In genomic region chr18:75896865-75897264, GRCh38 we compare ENCODE assay signal across 11 cellular contexts.
DNase-seq lines count a peak whose midpoint lies in the region; ATAC-seq and TF ChIP-seq lines count a peak whose summit lies in the region.
"Had no signal": no experiment of that assay in that cellular context is flagged by ENCODE, and none has a peak within 500 bp of the region (broad histone marks: within the 10 kb centered on the region; RNA-seq: fewer than 3 reads in every experiment).

No MANE protein-coding gene starts in this region.

- H3K36me3 ChIP-seq in left lung = no peaks in the 10 kb centered on the region
- H3K36me3 ChIP-seq: stomach had no signal

- DNase-seq in DMS53 (lab: John Stamatoyannopoulos, UW) = peak; percentile 63
- DNase-seq in NCI-H1417 (lab: John Stamatoyannopoulos, UW) = peak; percentile 30 to 93 (median 70)
- DNase-seq in SW480 (ENCODE audit: low spot score) = peak; percentile 4
- DNase-seq in left lung = no peak
- no peak for DNase-seq in left colon
- no peak for DNase-seq in amygdala (lab: John Stamatoyannopoulos, UW)
- no peak for DNase-seq in anterior cingulate cortex (lab: John Stamatoyannopoulos, UW)
- DNase-seq: cortex of kidney, stomach, T-helper 17 cell had no signal

- no peaks in the 10 kb centered on the region for H3K27me3 ChIP-seq in left lung
- H3K27me3 ChIP-seq: stomach had no signal

- no peaks in the 10 kb centered on the region for H3K4me1 ChIP-seq in left lung
- H3K4me1 ChIP-seq: stomach had no signal

- H3K27ac ChIP-seq in left lung = no peak overlapping the region
- H3K27ac ChIP-seq: stomach had no signal

- no peak overlapping the region for H3K4me3 ChIP-seq in left lung
- H3K4me3 ChIP-seq: stomach had no signal

- ATAC-seq in left lung (peak; percentile 53), left colon (no peak), HG02840 (IDR thresholded peaks at IDR 0.05; ENCODE audit: low FRiP score, unreplicated experiment) (no peak)
- ATAC-seq: T-helper 17 cell had no signal

- no peak for TF ChIP-seq CTCF in left lung (IDR thresholded peaks at IDR 0.05)

- no peaks in the 10 kb centered on the region for H3K9me3 ChIP-seq in left lung
- H3K9me3 ChIP-seq: stomach had no signal

- intact Hi-C loops in left lung (cut with DNase I) = no loop called here
- intact Hi-C loops in left colon (cut with DNase I, micrococcal nuclease) = no loop called here

Comparison
In these comparisons a context has a peak if more than half of its experiments do, and no peak if none do; other contexts are left out.
1. DNase-seq: peak in DMS53 (single experiment), NCI-H1417 (3 of 3) and SW480 (single experiment); none in left lung (0 of 2), left colon (0 of 2), amygdala (0 of 56) and anterior cingulate cortex (0 of 58).